Comparison of ENCODE assay signal across 21 cellular contexts in genomic region chr11:15944460-15944859, GRCh38.
"Had no signal": no experiment of that assay in that cellular context is flagged by ENCODE, and none has a peak within 500 bp of the region (broad histone marks: within the 10 kb centered on the region; RNA-seq: fewer than 3 reads in every experiment).

No MANE protein-coding gene starts in this region.

- H3K4me1 ChIP-seq: breast epithelium had no signal

- H3K4me3 ChIP-seq: breast epithelium, right atrium auricular region had no signal

- H3K4me3 Mint-ChIP-seq: activated naive CD8-positive, alpha-beta T cell treated with anti-CD3 and anti-CD28 coated beads, Interleukin-2, amount 50 U/mL, for 24 hours; activated T-helper 17 cell treated with anti-CD3 and anti-CD28 coated beads, Interleukin-2, amount 50 U/mL, for 72 hours; dendritic cell treated with granulocyte-macrophage colony-stimulating factor and Interleukin-4, amounts not matched to agents 40 ng/mL and 50 ng/mL, for 4 days; natural killer cell; stimulated activated naive B cell treated with anti-CD40 and anti-IgM and Interleukin-4, amounts not matched to agents 10 μg/mL and 1 μg/mL and 100 μg/mL, for 72 hours; type B pancreatic cell had no signal

- H3K27ac ChIP-seq: breast epithelium, right atrium auricular region had no signal

- H3K4me1 Mint-ChIP-seq: activated naive CD8-positive, alpha-beta T cell treated with anti-CD3 and anti-CD28 coated beads, Interleukin-2, amount 50 U/mL, for 24 hours; activated T-helper 17 cell treated with anti-CD3 and anti-CD28 coated beads, Interleukin-2, amount 50 U/mL, for 72 hours; natural killer cell; stimulated activated naive B cell treated with anti-CD40 and anti-IgM and Interleukin-4, amounts not matched to agents 10 μg/mL and 1 μg/mL and 100 μg/mL, for 72 hours had no signal

- H3K27me3 ChIP-seq: breast epithelium, right atrium auricular region had no signal

- H3K27me3 Mint-ChIP-seq: activated T-helper 17 cell treated with anti-CD3 and anti-CD28 coated beads, Interleukin-2, amount 50 U/mL, for 72 hours; dendritic cell treated with granulocyte-macrophage colony-stimulating factor and Interleukin-4, amounts not matched to agents 40 ng/mL and 50 ng/mL, for 4 days; type B pancreatic cell had no signal

- ATAC-seq: activated naive CD8-positive, alpha-beta T cell treated with anti-CD3 and anti-CD28 coated beads, Interleukin-2, amount 50 U/mL, for 24 hours; activated T-helper 17 cell treated with anti-CD3 and anti-CD28 coated beads, Interleukin-2, amount 50 U/mL, for 72 hours; left lobe of liver; natural killer cell; stimulated activated naive B cell treated with anti-CD40 and anti-IgM and Interleukin-4, amounts not matched to agents 10 μg/mL and 1 μg/mL and 100 μg/mL, for 72 hours had no signal

- H3K27ac Mint-ChIP-seq: activated naive CD8-positive, alpha-beta T cell treated with anti-CD3 and anti-CD28 coated beads, Interleukin-2, amount 50 U/mL, for 24 hours; activated T-helper 17 cell treated with anti-CD3 and anti-CD28 coated beads, Interleukin-2, amount 50 U/mL, for 72 hours; dendritic cell treated with granulocyte-macrophage colony-stimulating factor and Interleukin-4, amounts not matched to agents 40 ng/mL and 50 ng/mL, for 4 days; natural killer cell; stimulated activated naive B cell treated with anti-CD40 and anti-IgM and Interleukin-4, amounts not matched to agents 10 μg/mL and 1 μg/mL and 100 μg/mL, for 72 hours; type B pancreatic cell had no signal

- DNase-seq: activated CD4-positive, alpha-beta T cell treated with anti-CD3 and anti-CD28 coated beads for 1 hour; activated CD4-positive, alpha-beta T cell treated with anti-CD3 and anti-CD28 coated beads, Interleukin-2, amount 50 U/mL, for 4 hours; activated naive CD4-positive, alpha-beta T cell treated with Interleukin-2 at 50 U/mL for 16 hours; activated naive CD8-positive, alpha-beta T cell treated with anti-CD3 and anti-CD28 coated beads, Interleukin-2, amount 50 U/mL, for 24 hours; aorta; cerebellar nuclear complex; hippocampal formation; mammary epithelial cell; natural killer cell; posterior cingulate gyrus; stimulated activated CD4-positive, alpha-beta T cell treated with anti-CD3 and anti-CD28 coated beads, Interleukin-15, amount 100 ng/mL, for 24 hours; stimulated activated CD4-positive, alpha-beta T cell treated with anti-CD3 and anti-CD28 coated beads, Interleukin-4, amount 100 ng/mL, for 1 hour; stimulated activated naive B cell treated with anti-CD40 and anti-IgM and Interleukin-4, amounts not matched to agents 10 μg/mL and 1 μg/mL and 100 μg/mL, for 72 hours; substantia nigra; T1000 had no signal

- H3K36me3 ChIP-seq: breast epithelium, right atrium auricular region had no signal

- H3K36me3 Mint-ChIP-seq: type B pancreatic cell had no signal
